In the genomic region with DNA sequence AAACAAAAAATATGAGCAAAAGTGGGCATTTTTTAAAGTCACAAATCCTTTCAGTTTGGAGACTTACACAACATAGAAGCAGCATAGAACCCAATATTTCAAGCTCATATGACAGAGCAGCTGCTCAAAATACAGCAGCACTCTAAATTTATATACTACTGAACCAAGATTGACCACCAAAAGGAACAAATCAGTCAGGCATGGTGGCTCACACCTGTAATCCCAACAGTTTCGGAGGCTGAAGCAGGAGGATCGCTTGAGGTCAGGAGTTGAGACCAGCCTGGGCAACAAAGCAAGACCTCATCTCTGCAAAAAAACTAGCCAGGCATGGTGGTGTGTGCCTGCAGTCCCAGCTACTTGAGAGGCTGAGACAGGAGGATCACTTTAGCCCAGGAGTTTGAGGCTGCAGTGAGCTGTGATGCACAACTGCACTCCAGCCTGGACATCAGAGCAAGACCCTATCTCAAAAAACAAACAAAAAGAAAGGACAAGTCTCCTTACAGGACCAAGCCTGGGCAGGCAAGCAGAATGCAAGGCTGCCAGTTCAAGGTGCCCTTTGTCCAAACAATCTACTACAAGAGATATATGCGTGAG, we compare ENCODE assay signal across 24 cellular contexts. TPM values are rescaled to one million over a fixed set of nuclear protein-coding genes. Genes with fewer than 3 reads are reported as not detected.
DNase-seq lines count a peak whose midpoint lies in the region; ATAC-seq, FAIRE-seq and TF ChIP-seq lines count a peak whose summit lies in the region.
"Had no signal": no experiment of that assay in that cellular context is flagged by ENCODE, and none has a peak within 500 bp of the region (broad histone marks: within the 10 kb centered on the region; RNA-seq: fewer than 3 reads in every experiment).

No MANE protein-coding gene starts in this region.

- peak; percentile 72 for FAIRE-seq in HTR-8/SVneo (lab: Jason Lieb, UNC)
- no peak for FAIRE-seq in H1 (lab: Jason Lieb, UNC)
- FAIRE-seq: GM12892 had no signal

- H3K4me3 ChIP-seq in BLaER1 = no peak overlapping the region
- no peak overlapping the region for H3K4me3 ChIP-seq in H1 (ENCODE audit: extremely low read depth in 1 of 4, insufficient read depth in 2 of 4, low read depth in 3 of 4, low read length in 4 of 4)

- peaks cover 16 to 17% of the 10 kb centered on the region in 2 donors for H3K27me3 Mint-ChIP-seq in T-cell
- peaks cover 10% of the 10 kb centered on the region for H3K27me3 Mint-ChIP-seq in activated CD8-positive, alpha-beta T cell treated with anti-CD3 and anti-CD28 coated beads, Interleukin-2, amount 10 ng/mL, durations not matched to agents 7 days and 5 days (ENCODE audit: low read depth)

- H3K27ac ChIP-seq in BLaER1 (no peak overlapping the region), H1 (ENCODE audit: low read depth, low read length) (no peak overlapping the region)

- WGBS in H1 (ENCODE audit: extremely low coverage in 1 of 2, insufficient coverage in 1 of 2, insufficient read length in 1 of 2, insufficient replicate concordance in 2 of 2, low coverage in 1 of 2, low lambda C conversion rate in 2 of 2, missing lambda C conversion rate in 1 of 2), 2 experiments = 86 to 100% methylated on average over 1 to 3 of the region's 3 CpGs

- no peaks in the 10 kb centered on the region for H3K36me3 Mint-ChIP-seq in T-cell
- H3K36me3 Mint-ChIP-seq in activated CD8-positive, alpha-beta T cell treated with anti-CD3 and anti-CD28 coated beads, Interleukin-2, amount 10 ng/mL, durations not matched to agents 7 days and 5 days (ENCODE audit: low read depth) = no peaks in the 10 kb centered on the region
- H3K36me3 Mint-ChIP-seq: CD4-positive, alpha-beta memory T cell had no signal

- no peak overlapping the region for H3K23ac ChIP-seq in H1 (ENCODE audit: insufficient read length)

- no peak overlapping the region for H2BK120ac ChIP-seq in H1 (replicated peaks; ENCODE audit: low read depth, low read length)

- no peak for TF ChIP-seq CTCF in H1 (IDR thresholded peaks at IDR 0.05; ENCODE audit: control extremely low read depth in 1 of 3, insufficient read depth in 1 of 3, low read depth in 1 of 3, low read length in 3 of 3)

- H3K27me3 ChIP-seq in BLaER1 = no peaks in the 10 kb centered on the region
- no peaks in the 10 kb centered on the region for H3K27me3 ChIP-seq in H1 (replicated peaks in 1 of 4; ENCODE audit: control insufficient read depth in 3 of 4, extremely low read depth in 1 of 4, insufficient read depth in 3 of 4, low read length in 3 of 4)

- H4K8ac ChIP-seq in H1 (ENCODE audit: extremely low read depth, insufficient read depth, low read length) = no peak overlapping the region

- TF ChIP-seq POLR2A in H1 (IDR thresholded peaks at IDR 0.05; ENCODE audit: control extremely low read depth in 1 of 2, low read depth in 2 of 2, low read length in 2 of 2) = no peak

- H3K18ac ChIP-seq in H1 (ENCODE audit: extremely low read depth, low read length) = no peak overlapping the region

- H3K4me1 Mint-ChIP-seq in T-cell = no peaks in the 10 kb centered on the region
- H3K4me1 Mint-ChIP-seq in activated CD8-positive, alpha-beta T cell treated with anti-CD3 and anti-CD28 coated beads, Interleukin-2, amount 10 ng/mL, durations not matched to agents 7 days and 5 days (ENCODE audit: low read depth) = no peaks in the 10 kb centered on the region

- peaks cover 12% of the 10 kb centered on the region for H3K79me1 ChIP-seq in H1 (ENCODE audit: low read depth, low read length)

- no peak overlapping the region for H2BK15ac ChIP-seq in H1 (ENCODE audit: low read length)

- DNase-seq in HTR-8/SVneo (ENCODE audit: insufficient read length, low spot score) = no peak
- DNase-seq in H1 (ENCODE audit: low read depth in 1 of 2, low spot score in 2 of 2) = no peak
- no peak for DNase-seq in T-cell
- DNase-seq in amniotic stem cell (lab: John Stamatoyannopoulos, UW) = no peak
- no peak for DNase-seq in activated CD8-positive, alpha-beta T cell treated with anti-CD3 and anti-CD28 coated beads, Interleukin-2, amount 10 ng/mL, durations not matched to agents 7 days and 5 days
- DNase-seq: 8988T; CD4-positive, alpha-beta memory T cell; DMS153; GDM1; GOT3; IMR-90; Karpas-422; NCI-H1048; NCI-H146; NCI-H2029 treated with DMSO at 0.1 percent for 48 hours; NCI-H2171 treated with DMSO at 0.1 percent for 48 hours; NCI-H446 treated with DMSO at 0.1 percent for 48 hours; Right ventricle myocardium superior; SW 1271 had no signal

- no peak overlapping the region for H3K27ac Mint-ChIP-seq in T-cell
- H3K27ac Mint-ChIP-seq in activated CD8-positive, alpha-beta T cell treated with anti-CD3 and anti-CD28 coated beads, Interleukin-2, amount 10 ng/mL, durations not matched to agents 7 days and 5 days = no peak overlapping the region
- H3K27ac Mint-ChIP-seq: CD4-positive, alpha-beta memory T cell had no signal

- TF ChIP-seq EP300 in H1 (IDR thresholded peaks at IDR 0.05; ENCODE audit: borderline replicate concordance in 1 of 2, low read depth in 2 of 2, low read length in 2 of 2) = no peak

- no peak overlapping the region for H3K4me3 Mint-ChIP-seq in T-cell
- no peak overlapping the region for H3K4me3 Mint-ChIP-seq in activated CD8-positive, alpha-beta T cell treated with anti-CD3 and anti-CD28 coated beads, Interleukin-2, amount 10 ng/mL, durations not matched to agents 7 days and 5 days
- H3K4me3 Mint-ChIP-seq: CD4-positive, alpha-beta memory T cell had no signal

- ATAC-seq in GM18909 (IDR thresholded peaks at IDR 0.05; ENCODE audit: poor library complexity, unreplicated experiment) (peak; percentile 50), T-cell (replicated peaks in 1 of 4) (no peak), GM21576 (IDR thresholded peaks at IDR 0.05; ENCODE audit: unreplicated experiment) (no peak)
- ATAC-seq in activated CD8-positive, alpha-beta T cell treated with anti-CD3 and anti-CD28 coated beads, Interleukin-2, amount 10 ng/mL, durations not matched to agents 7 days and 5 days = no peak

- no peak overlapping the region for H4K91ac ChIP-seq in H1 (replicated peaks; ENCODE audit: insufficient read length, low read length)

- no peaks in the 10 kb centered on the region for H3K9me3 Mint-ChIP-seq in T-cell
- no peaks in the 10 kb centered on the region for H3K9me3 Mint-ChIP-seq in activated CD8-positive, alpha-beta T cell treated with anti-CD3 and anti-CD28 coated beads, Interleukin-2, amount 10 ng/mL, durations not matched to agents 7 days and 5 days (ENCODE audit: insufficient read depth)
- H3K9me3 Mint-ChIP-seq: CD4-positive, alpha-beta memory T cell had no signal

- no peak overlapping the region for H3K56ac ChIP-seq in H1 (replicated peaks; ENCODE audit: insufficient read length, low read depth, low read length)

- no peak overlapping the region; the same call in 1 of the 2 replicates for H2AK5ac ChIP-seq in H1 (ENCODE audit: low read depth, low read length)

- no peak overlapping the region for H2BK5ac ChIP-seq in H1 (ENCODE audit: low read depth, low read length)

- H3K4me2 ChIP-seq in BLaER1 (peak overlapping the region; percentile 64), H1 (ENCODE audit: insufficient read depth in 1 of 2, low read depth in 2 of 2, low read length in 2 of 2) (no peak overlapping the region)

- peaks cover 0 to 87% of the 10 kb centered on the region in 2 experiments; a peak in 2 of 4 replicates for H3K79me2 ChIP-seq in H1 (ENCODE audit: control insufficient read depth in 1 of 2, insufficient read depth in 2 of 2, low read length in 2 of 2)

- H2BK12ac ChIP-seq in H1 (ENCODE audit: low read depth, low read length) = no peak overlapping the region

- peaks cover 75% of the 10 kb centered on the region for H3K4me1 ChIP-seq in BLaER1
- H3K4me1 ChIP-seq in H1 (replicated peaks in 1 of 4; ENCODE audit: control insufficient read depth in 3 of 4, insufficient read depth in 4 of 4, low read length in 3 of 4) = peaks cover 3 to 17% (median 6%) of the 10 kb centered on the region in 4 experiments; a peak in 6 of 7 replicates

- no peak overlapping the region for H4K5ac ChIP-seq in H1 (ENCODE audit: insufficient read length, low read depth, low read length)

- POLR2A ChIA-PET in H1 (lab: Charles Lee; ENCODE audit: partially characterized antibody) = interaction anchor here (0.9 kb wide), 1 partner anchor 12 kb away, joined by 3 read pairs; no protein-coding TSS in a partner anchor
- POLR2A ChIA-PET in T-cell (lab: Charles Lee) = no interaction called here
- POLR2A ChIA-PET in activated CD8-positive, alpha-beta T cell treated with anti-CD3 and anti-CD28 coated beads, Interleukin-2, amount 10 ng/mL, durations not matched to agents 7 days and 5 days (lab: Charles Lee) = no interaction called here

- no peak overlapping the region for H2BK20ac ChIP-seq in H1 (ENCODE audit: low read length)

- H3K36me3 ChIP-seq in BLaER1 (no peaks in the 10 kb centered on the region), H1 (ENCODE audit: control insufficient read depth in 2 of 4, insufficient read depth in 4 of 4, low read length in 3 of 4) (no peaks in the 10 kb centered on the region)

- no peak overlapping the region for H2AFZ ChIP-seq in H1 (ENCODE audit: low read length)

- H3K14ac ChIP-seq in H1 (ENCODE audit: insufficient read length) = no peak overlapping the region

- TF ChIP-seq RAD21 in H1 (IDR thresholded peaks at IDR 0.05 in 1 of 2, conservative IDR thresholded peaks at IDR 0.05 in 1 of 2; ENCODE audit: low read depth in 2 of 2, low read length in 2 of 2) = no peak

- no peak overlapping the region for H3K4ac ChIP-seq in H1 (replicated peaks; ENCODE audit: insufficient read length, low read depth, low read length)

- H3K9ac ChIP-seq in BLaER1 = no peak overlapping the region; the same call in 1 of the 2 replicates
- no peak overlapping the region for H3K9ac ChIP-seq in H1 (replicated peaks in 1 of 4; ENCODE audit: extremely low read depth in 1 of 4, low read depth in 3 of 4, low read length in 3 of 4)

- no peaks in the 10 kb centered on the region for H3K9me3 ChIP-seq in BLaER1
- no peaks in the 10 kb centered on the region for H3K9me3 ChIP-seq in H1 (ENCODE audit: insufficient read depth in 2 of 2, low read depth in 1 of 2, low read length in 1 of 2)

- CTCF ChIA-PET in H1 (lab: Charles Lee; ENCODE audit: partially characterized antibody) = interaction anchor here (0.8 kb wide), 1 partner anchor 19 kb away, joined by 4 read pairs; no protein-coding TSS in a partner anchor
- CTCF ChIA-PET in T-cell (lab: Charles Lee) = no interaction called here
- CTCF ChIA-PET in activated CD8-positive, alpha-beta T cell treated with anti-CD3 and anti-CD28 coated beads, Interleukin-2, amount 10 ng/mL, durations not matched to agents 7 days and 5 days (lab: Charles Lee) = no interaction called here

- no peaks in the 10 kb centered on the region for H3K23me2 ChIP-seq in H1 (ENCODE audit: low read depth, low read length)

- peaks cover 17% of the 10 kb centered on the region for H4K20me1 ChIP-seq in BLaER1
- peaks cover 3 to 6% of the 10 kb centered on the region in 2 experiments for H4K20me1 ChIP-seq in H1 (replicated peaks in 1 of 2; ENCODE audit: control insufficient read depth in 1 of 2, insufficient read depth in 2 of 2, low read length in 2 of 2)

RNA-seq across cellular contexts. Expression of a gene that starts 40.0 kb away (rescaled TPM):
- total RNA-seq in H1 (2021; fragmentation: NEBNext Ultra II Directional; extraction: Animal tissue kit (Norgen Biotek cat#: 25700)) = 47.9 and 49.1 TPM in 2 replicates
- 14.3 and 19.7 TPM in 2 replicates for polyA plus RNA-seq in H1 (2011; rRNA removed)
- 27.5 TPM for polyA plus RNA-seq in H1 (2011; cell fraction: cytosol; rRNA removed)
- polyA plus RNA-seq in H1 (2011; cell fraction: nucleus; rRNA removed) = 25.6 TPM
- polyA plus RNA-seq in H1 (2012, experiment 1 of 2) = 32.4 to 53.5 TPM (median 36.9 TPM) in 4 replicates
- 3.6 TPM for polyA plus RNA-seq in H1 (2012, experiment 2 of 2)
- polyA plus RNA-seq in H1 (2013, experiment 1 of 2) = 38.8 TPM
- polyA plus RNA-seq in H1 (2013, experiment 2 of 2) = 39.8 TPM
- 74.4 and 97.7 TPM in 2 replicates for polyA minus RNA-seq in H1 (2011; rRNA and poly(A)+ RNA removed)
- polyA minus RNA-seq in H1 (2011; cell fraction: cytosol; rRNA and poly(A)+ RNA removed) = 31.5 TPM
- polyA minus RNA-seq in H1 (2011; cell fraction: nucleus; rRNA and poly(A)+ RNA removed) = 93.5 TPM
- total RNA-seq in T-cell = under 1 TPM; 0.36 to 0.92 (median 0.65) TPM
- under 1 TPM; 0.63 to 0.68 TPM for total RNA-seq in activated CD8-positive, alpha-beta T cell treated with anti-CD3 and anti-CD28 coated beads, Interleukin-2, amount 10 ng/mL, durations not matched to agents 7 days and 5 days
- total RNA-seq: OCI-LY7 had no signal

Comparison
In these comparisons a context has a peak if more than half of its experiments do, and no peak if none do; other contexts are left out.
1. RNA of a gene that starts 40.0 kb away (total RNA-seq): 47.9 to 49.1 TPM in H1; 0.63 to 0.68 TPM in activated CD8-positive, alpha-beta T cell treated with anti-CD3 and anti-CD28 coated beads, Interleukin-2, amount 10 ng/mL, durations not matched to agents 7 days and 5 days and 0.36 to 0.92 TPM in T-cell; every median in the first group is over 10 times any median in the second.